In genomic region chr4:2843023-2843908, GRCh38 we compare ENCODE assay signal across 1 cellular context.
TF ChIP-seq lines count a peak whose summit lies in the region.

Gene ADD1, plus strand, starts transcription at chr4:2843844. Its CDS starts 32,072 bp downstream, at chr4:2875916.

TF ChIP-seq in GM12878, 131 proteins besides CTCF, POLR2A, EP300 and RAD21 (continued from another document and continues in another):
- TF ChIP-seq NRF1 (conservative IDR thresholded peaks at IDR 0.05; ENCODE audit: low read depth, low read length) (0 out of 2 replicates have a peak, but pooled peaks have one; percentile 12), ASH2L (IDR thresholded peaks at IDR 0.05; ENCODE audit: borderline replicate concordance, low read depth) (no peak), CHD1 (IDR thresholded peaks at IDR 0.05; ENCODE audit: low read depth, low read length) (no peak), MEF2B (IDR thresholded peaks at IDR 0.05; ENCODE audit: partially characterized antibody, poor library complexity, severe bottlenecking) (peak; percentile 19), RELA (IDR thresholded peaks at IDR 0.05; ENCODE audit: borderline replicate concordance, partially characterized antibody) (peak; percentile 42), KAT2A (conservative IDR thresholded peaks at IDR 0.05; ENCODE audit: control insufficient read depth, low read depth, low read length) (no peak), HSF1 (IDR thresholded peaks at IDR 0.05; ENCODE audit: low read depth, low read length) (no peak), MYC (IDR thresholded peaks at IDR 0.05; ENCODE audit: insufficient read depth, insufficient read length, insufficient replicate concordance, low read length, severe bottlenecking) (no peak), MAX (IDR thresholded peaks at IDR 0.05; ENCODE audit: low read depth, low read length) (no peak), NFIC (IDR thresholded peaks at IDR 0.05; ENCODE audit: low read depth, low read length) (no peak), IRF4 (IDR thresholded peaks at IDR 0.05; ENCODE audit: low read depth, low read length) (no peak), SUZ12 (IDR thresholded peaks at IDR 0.05; ENCODE audit: unreplicated experiment) (no peak), BCLAF1 (IDR thresholded peaks at IDR 0.05) (no peak; the same call in 1 of the 2 replicates), TCF12 (IDR thresholded peaks at IDR 0.05; ENCODE audit: low read depth, low read length) (no peak), ZSCAN29 (IDR thresholded peaks at IDR 0.05) (no peak), NR2C2 (IDR thresholded peaks at IDR 0.05; ENCODE audit: borderline replicate concordance, control insufficient read depth, insufficient read length, low read depth) (no peak), RFX5 (IDR thresholded peaks at IDR 0.05; ENCODE audit: low read depth, low read length) (no peak), ZNF274 (IDR thresholded peaks at IDR 0.05; ENCODE audit: insufficient read depth, insufficient read length) (no peak), RB1 (IDR thresholded peaks at IDR 0.05; ENCODE audit: borderline replicate concordance) (peak; percentile 83; the same call in 1 of the 2 replicates), SRF (IDR thresholded peaks at IDR 0.05; ENCODE audit: low read depth in 2 of 2, low read length in 2 of 2) (no peak), MTA3 (IDR thresholded peaks at IDR 0.05; ENCODE audit: borderline replicate concordance, low read length) (no peak), POU2F2 (IDR thresholded peaks at IDR 0.05; ENCODE audit: borderline replicate concordance, low read depth, low read length) (0 out of 3 replicates have a peak, but pooled peaks have one; percentile 34), ZBTB11 (CRISPR knock-in tag; IDR thresholded peaks at IDR 0.05) (no peak), TARDBP (IDR thresholded peaks at IDR 0.05; ENCODE audit: borderline replicate concordance) (no peak), RELB (IDR thresholded peaks at IDR 0.05; ENCODE audit: low read depth) (no peak), BHLHE40 (IDR thresholded peaks at IDR 0.05; ENCODE audit: borderline replicate concordance in 1 of 2, low read depth in 2 of 2, low read length in 1 of 2) (peak in 1 of 2 experiments; percentile 37; a peak in 1 of 4 replicates), PAX5 (IDR thresholded peaks at IDR 0.05; ENCODE audit: borderline replicate concordance, low read depth, low read length) (no peak), TCF3 (IDR thresholded peaks at IDR 0.05; ENCODE audit: borderline replicate concordance, insufficient read depth, low read depth, low read length) (0 out of 2 replicates have a peak, but pooled peaks have one; percentile 46), CREB1 (IDR thresholded peaks at IDR 0.05; ENCODE audit: low read depth) (0 out of 2 replicates have a peak, but pooled peaks have one; percentile 24), NFYA (IDR thresholded peaks at IDR 0.05; ENCODE audit: borderline replicate concordance, low read depth, low read length) (peak; percentile 34; the same call in 1 of the 2 replicates), CUX1 (IDR thresholded peaks at IDR 0.05; ENCODE audit: insufficient replicate concordance, low read depth, low read length) (no peak), MLLT1 (IDR thresholded peaks at IDR 0.05) (no peak), JUND (IDR thresholded peaks at IDR 0.05; ENCODE audit: low read depth, low read length) (no peak), TAF1 (IDR thresholded peaks at IDR 0.05; ENCODE audit: borderline replicate concordance, low read depth, low read length) (peak; percentile 29; the same call in 1 of the 2 replicates), HCFC1 (IDR thresholded peaks at IDR 0.05; ENCODE audit: low read length) (peak; percentile 46; the same call in 1 of the 2 replicates), USF2 (IDR thresholded peaks at IDR 0.05; ENCODE audit: borderline replicate concordance, low read depth, low read length) (no peak), BRCA1 (IDR thresholded peaks at IDR 0.05; ENCODE audit: low read depth, low read length) (no peak), E2F4 (IDR thresholded peaks at IDR 0.05; ENCODE audit: low read depth, low read length) (no peak), RAD51 (IDR thresholded peaks at IDR 0.05) (no peak), DPF2 (IDR thresholded peaks at IDR 0.05) (peak; percentile 39), TCF7 (IDR thresholded peaks at IDR 0.05; ENCODE audit: borderline replicate concordance) (no peak)
